Comparison of ENCODE assay signal across 20 cellular contexts in genomic region chr6:137229075-137229759, GRCh38. TPM values are rescaled to one million over a fixed set of nuclear protein-coding genes. Genes with fewer than 3 reads are reported as not detected.
"Had no signal": no experiment of that assay in that cellular context is flagged by ENCODE, and none has a peak within 500 bp of the region (broad histone marks: within the 10 kb centered on the region; RNA-seq: fewer than 3 reads in every experiment).

No MANE protein-coding gene starts in this region.

- H3K4me2 ChIP-seq: hepatocyte had no signal

- DNase-seq: activated CD4-positive, alpha-beta T cell treated with anti-CD3 and anti-CD28 coated beads, Interleukin-2, amount 10 ng/mL, durations not matched to agents 7 days and 5 days; activated CD4-positive, CD25-positive, alpha-beta regulatory T cell; activated CD8-positive, alpha-beta memory T cell treated with anti-CD3 and anti-CD28 coated beads, Interleukin-2, amount 50 U/mL, for 48 hours; activated gamma-delta T cell treated with Interleukin-2 at 50 U/mL for 16 hours; activated naive CD8-positive, alpha-beta T cell treated with anti-CD3 and anti-CD28 coated beads, Interleukin-2, amount 10 ng/mL, durations not matched to agents 7 days and 5 days; activated T-cell treated with anti-CD3 and anti-CD28 coated beads, Interleukin-2, amount 50 U/mL, for 72 hours; aorta; dorsolateral prefrontal cortex; ovary; thyroid gland; uterus had no signal

- H2AFZ ChIP-seq: hepatocyte had no signal

- H3K27ac ChIP-seq: gastroesophageal sphincter, hepatocyte, ovary, thyroid gland had no signal

- H3K4me3 ChIP-seq: dorsolateral prefrontal cortex, gastroesophageal sphincter, hepatocyte, ovary, thyroid gland, uterus had no signal

- H3K9me3 ChIP-seq: gastroesophageal sphincter, ovary, thyroid gland, uterus had no signal

- H3K4me3 Mint-ChIP-seq: activated CD4-positive, alpha-beta T cell treated with anti-CD3 and anti-CD28 coated beads, Interleukin-2, amount 10 ng/mL, durations not matched to agents 7 days and 5 days; activated naive CD8-positive, alpha-beta T cell treated with anti-CD3 and anti-CD28 coated beads, Interleukin-2, amount 10 ng/mL, durations not matched to agents 7 days and 5 days; activated T-cell treated with anti-CD3 and anti-CD28 coated beads, Interleukin-2, amount 50 U/mL, for 72 hours; neural crest cell; stimulated activated effector memory CD8-positive, alpha-beta T cell treated with anti-CD3 and anti-CD28 coated beads, Interleukin-12 subunit alpha, Interleukin-12 subunit beta, amount 100 ng/mL, for 72 hours had no signal

- FAIRE-seq: bronchial epithelial cell, keratinocyte had no signal

- H3K9me3 Mint-ChIP-seq: activated naive CD8-positive, alpha-beta T cell treated with anti-CD3 and anti-CD28 coated beads, Interleukin-2, amount 10 ng/mL, durations not matched to agents 7 days and 5 days; activated T-cell treated with anti-CD3 and anti-CD28 coated beads, Interleukin-2, amount 50 U/mL, for 72 hours; stimulated activated effector memory CD8-positive, alpha-beta T cell treated with anti-CD3 and anti-CD28 coated beads, Interleukin-12 subunit alpha, Interleukin-12 subunit beta, amount 100 ng/mL, for 72 hours had no signal

- H3K4me1 ChIP-seq: uterus had no signal

- H3K27ac Mint-ChIP-seq: activated naive CD8-positive, alpha-beta T cell treated with anti-CD3 and anti-CD28 coated beads, Interleukin-2, amount 10 ng/mL, durations not matched to agents 7 days and 5 days; activated T-cell treated with anti-CD3 and anti-CD28 coated beads, Interleukin-2, amount 50 U/mL, for 72 hours; stimulated activated effector memory CD8-positive, alpha-beta T cell treated with anti-CD3 and anti-CD28 coated beads, Interleukin-12 subunit alpha, Interleukin-12 subunit beta, amount 100 ng/mL, for 72 hours had no signal

- H3K4me1 Mint-ChIP-seq: neural crest cell had no signal

- H3K79me2 ChIP-seq: hepatocyte had no signal

- H3K36me3 ChIP-seq: gastroesophageal sphincter, ovary, thyroid gland, uterus had no signal

- H3K27me3 ChIP-seq: dorsolateral prefrontal cortex, gastroesophageal sphincter, hepatocyte, ovary, thyroid gland, uterus had no signal

- ATAC-seq: activated T-cell treated with anti-CD3 and anti-CD28 coated beads, Interleukin-2, amount 50 U/mL, for 72 hours; gastroesophageal sphincter; stimulated activated effector memory CD8-positive, alpha-beta T cell treated with anti-CD3 and anti-CD28 coated beads, Interleukin-12 subunit alpha, Interleukin-12 subunit beta, amount 100 ng/mL, for 72 hours had no signal

- H3K36me3 Mint-ChIP-seq: stimulated activated effector memory CD8-positive, alpha-beta T cell treated with anti-CD3 and anti-CD28 coated beads, Interleukin-12 subunit alpha, Interleukin-12 subunit beta, amount 100 ng/mL, for 72 hours had no signal

RNA-seq across cellular contexts. Expression of gene IL22RA2, which starts 55.8 kb away (rescaled TPM):
- total RNA-seq: activated CD4-positive, alpha-beta T cell treated with anti-CD3 and anti-CD28 coated beads, Interleukin-2, amount 10 ng/mL, durations not matched to agents 7 days and 5 days; activated naive CD8-positive, alpha-beta T cell treated with anti-CD3 and anti-CD28 coated beads, Interleukin-2, amount 10 ng/mL, durations not matched to agents 7 days and 5 days; activated T-cell treated with anti-CD3 and anti-CD28 coated beads, Interleukin-2, amount 50 U/mL, for 72 hours; aorta; bronchial epithelial cell; dorsolateral prefrontal cortex; gastroesophageal sphincter; hepatocyte; neural crest cell; ovary; pulmonary artery endothelial cell; T-helper 2 cell treated with Interferon-gamma antibody and Interleukin-4, amounts not matched to agents 100 ng/mL and 5 ng/mL, for 36 hours; thyroid gland; uterus had no signal
- polyA plus RNA-seq: aorta, hepatocyte, liver, ovary had no signal
